19 cellular contexts compared by ENCODE assay signal in genomic region chr6:46935687-46936086, GRCh38. TPM values are rescaled to one million over a fixed set of nuclear protein-coding genes. Genes with fewer than 3 reads are reported as not detected.
A peak's percentile ranks its signal among the peaks of the same experiment; 100 is the strongest.
DNase-seq lines count a peak whose midpoint lies in the region; ATAC-seq, FAIRE-seq and TF ChIP-seq lines count a peak whose summit lies in the region.
"Had no signal": no experiment of that assay in that cellular context is flagged by ENCODE, and none has a peak within 500 bp of the region (broad histone marks: within the 10 kb centered on the region; RNA-seq: fewer than 3 reads in every experiment).

No MANE protein-coding gene starts in this region.

- BruUV-seq in endothelial cell of umbilical vein (replicated peaks; lab: Mats Ljungman, UMichigan): no TSS peak

- TF ChIP-seq EP300 in Ishikawa (IDR thresholded peaks at IDR 0.05; ENCODE audit: borderline replicate concordance): no peak

- no peaks in the 10 kb centered on the region for H4K20me1 ChIP-seq in endothelial cell of umbilical vein (replicated peaks; ENCODE audit: control insufficient read depth, extremely low read depth, insufficient read depth, low read length)

- H3K4me1 Mint-ChIP-seq in activated CD8-positive, alpha-beta memory T cell treated with anti-CD3 and anti-CD28 coated beads, Interleukin-2, amount 10 ng/mL, durations not matched to agents 7 days and 5 days: no peaks in the 10 kb centered on the region
- H3K4me1 Mint-ChIP-seq: activated naive CD8-positive, alpha-beta T cell treated with anti-CD3 and anti-CD28 coated beads, Interleukin-2, amount 10 ng/mL, durations not matched to agents 7 days and 5 days had no signal

- H3K4me3 Mint-ChIP-seq in activated CD8-positive, alpha-beta memory T cell treated with anti-CD3 and anti-CD28 coated beads, Interleukin-2, amount 10 ng/mL, durations not matched to agents 7 days and 5 days: no peak overlapping the region
- H3K4me3 Mint-ChIP-seq: activated CD8-positive, alpha-beta T cell treated with anti-CD3 and anti-CD28 coated beads for 36 hours; activated naive CD8-positive, alpha-beta T cell treated with anti-CD3 and anti-CD28 coated beads, Interleukin-2, amount 10 ng/mL, durations not matched to agents 7 days and 5 days; HFFc6 had no signal

- H3K9ac ChIP-seq in endothelial cell of umbilical vein (replicated peaks; ENCODE audit: extremely low read depth, insufficient read depth, low read length): no peak overlapping the region

- no peaks in the 10 kb centered on the region for H3K9me3 Mint-ChIP-seq in activated CD8-positive, alpha-beta memory T cell treated with anti-CD3 and anti-CD28 coated beads, Interleukin-2, amount 10 ng/mL, durations not matched to agents 7 days and 5 days (ENCODE audit: low read depth)
- H3K9me3 Mint-ChIP-seq: activated CD8-positive, alpha-beta T cell treated with anti-CD3 and anti-CD28 coated beads for 36 hours; activated naive CD8-positive, alpha-beta T cell treated with anti-CD3 and anti-CD28 coated beads, Interleukin-2, amount 10 ng/mL, durations not matched to agents 7 days and 5 days had no signal

- H3K36me3 ChIP-seq in endothelial cell of umbilical vein (ENCODE audit: control insufficient read depth in 2 of 2, extremely low read depth in 1 of 2, insufficient read depth in 2 of 2, low read length in 2 of 2): no peaks in the 10 kb centered on the region
- H3K36me3 ChIP-seq: WERI-Rb-1 had no signal

- ATAC-seq in activated CD8-positive, alpha-beta memory T cell treated with anti-CD3 and anti-CD28 coated beads, Interleukin-2, amount 10 ng/mL, durations not matched to agents 7 days and 5 days: no peak
- no peak for ATAC-seq in HG03025 (IDR thresholded peaks at IDR 0.05; ENCODE audit: low FRiP score, unreplicated experiment)
- ATAC-seq: activated CD8-positive, alpha-beta T cell treated with anti-CD3 and anti-CD28 coated beads for 36 hours had no signal

- H3K27me3 ChIP-seq in endothelial cell of umbilical vein (ENCODE audit: control insufficient read depth in 2 of 2, insufficient read depth in 2 of 2, low read length in 2 of 2): peaks cover 0 to 4% of the 10 kb centered on the region in 2 experiments

- CTCF ChIA-PET in endothelial cell of umbilical vein (lab: Charles Lee): interaction anchor here (0.9 to 2.6 kb wide), 7 partner anchors 11 to 111 kb away, joined by 3 to 14 read pairs (median 5); partner anchors contain the start of gene ADGRF5
- CTCF ChIA-PET in activated CD8-positive, alpha-beta memory T cell treated with anti-CD3 and anti-CD28 coated beads, Interleukin-2, amount 10 ng/mL, durations not matched to agents 7 days and 5 days (lab: Charles Lee): no interaction called here

- H3K27ac Mint-ChIP-seq in activated CD8-positive, alpha-beta memory T cell treated with anti-CD3 and anti-CD28 coated beads, Interleukin-2, amount 10 ng/mL, durations not matched to agents 7 days and 5 days: no peak overlapping the region
- H3K27ac Mint-ChIP-seq: activated CD8-positive, alpha-beta T cell treated with anti-CD3 and anti-CD28 coated beads for 36 hours; activated naive CD8-positive, alpha-beta T cell treated with anti-CD3 and anti-CD28 coated beads, Interleukin-2, amount 10 ng/mL, durations not matched to agents 7 days and 5 days; HFFc6 had no signal

- dilution Hi-C loops in endothelial cell of umbilical vein (cut with MboI; ENCODE audit: extremely low pct_ligation_motif_present, low sequenced_read_pairs): no loop called here

- TF ChIP-seq CTCF in endothelial cell of umbilical vein (IDR thresholded peaks at IDR 0.05; ENCODE audit: extremely low read depth in 1 of 2, insufficient read depth in 1 of 2, low read depth in 1 of 2, low read length in 2 of 2): no peak

- DNase-seq in endothelial cell of umbilical vein (ENCODE audit: low read depth, low spot score) (peak; percentile 85), kidney tubule cell (ENCODE audit: low spot score) (peak; percentile 8), renal cortical epithelial cell (ENCODE audit: low read depth) (peak; percentile 52), NCI-H748 treated with DMSO at 0.1 percent for 48 hours (lab: John Stamatoyannopoulos, UW) (no peak)
- DNase-seq in activated CD8-positive, alpha-beta memory T cell treated with anti-CD3 and anti-CD28 coated beads, Interleukin-2, amount 10 ng/mL, durations not matched to agents 7 days and 5 days: no peak
- no peak for DNase-seq in activated naive CD4-positive, alpha-beta T cell (lab: John Stamatoyannopoulos, UW)
- DNase-seq: activated CD8-positive, alpha-beta T cell treated with anti-CD3 and anti-CD28 coated beads for 36 hours; activated naive CD8-positive, alpha-beta T cell treated with anti-CD3 and anti-CD28 coated beads, Interleukin-2, amount 10 ng/mL, durations not matched to agents 7 days and 5 days; caudate nucleus; effector CD8-positive, alpha-beta T cell; EL; HFFc6; NCI-H1694; NCI-H345; stimulated activated CD4-positive, alpha-beta T cell treated with anti-CD3 and anti-CD28 coated beads, Interleukin-4, amount 100 ng/mL, for 24 hours; WERI-Rb-1 had no signal

- H2AFZ ChIP-seq in endothelial cell of umbilical vein (ENCODE audit: low read depth, low read length): no peak overlapping the region

- H3K27me3 Mint-ChIP-seq in activated CD8-positive, alpha-beta memory T cell treated with anti-CD3 and anti-CD28 coated beads, Interleukin-2, amount 10 ng/mL, durations not matched to agents 7 days and 5 days: no peaks in the 10 kb centered on the region

- no peaks in the 10 kb centered on the region for H3K9me3 ChIP-seq in endothelial cell of umbilical vein (replicated peaks; ENCODE audit: control insufficient read depth, insufficient read depth, low read length)

- TF ChIP-seq RAD21 in Ishikawa (IDR thresholded peaks at IDR 0.05; ENCODE audit: low read depth): no peak

- no peak overlapping the region for H3K4me3 ChIP-seq in endothelial cell of umbilical vein (replicated peaks in 1 of 3; ENCODE audit: insufficient read depth in 1 of 3, low read depth in 1 of 3, low read length in 3 of 3)

- peaks cover 17% of the 10 kb centered on the region for H3K4me1 ChIP-seq in endothelial cell of umbilical vein (ENCODE audit: control insufficient read depth, extremely low read depth, insufficient read depth, low read length)

- peak overlapping the region; percentile 41 for H3K4me2 ChIP-seq in endothelial cell of umbilical vein (ENCODE audit: insufficient read depth, low read length)

- H3K36me3 Mint-ChIP-seq in activated CD8-positive, alpha-beta memory T cell treated with anti-CD3 and anti-CD28 coated beads, Interleukin-2, amount 10 ng/mL, durations not matched to agents 7 days and 5 days: no peaks in the 10 kb centered on the region
- H3K36me3 Mint-ChIP-seq: activated naive CD8-positive, alpha-beta T cell treated with anti-CD3 and anti-CD28 coated beads, Interleukin-2, amount 10 ng/mL, durations not matched to agents 7 days and 5 days had no signal

- no peaks in the 10 kb centered on the region for H3K9me1 ChIP-seq in endothelial cell of umbilical vein (replicated peaks; ENCODE audit: control insufficient read depth, extremely low read depth, insufficient read depth, low read length)

- no peaks in the 10 kb centered on the region for H3K79me2 ChIP-seq in endothelial cell of umbilical vein (ENCODE audit: control insufficient read depth, insufficient read depth, low read length)

- peak; percentile 92 for FAIRE-seq in endothelial cell of umbilical vein (lab: Jason Lieb, UNC)

- H3K27ac ChIP-seq in endothelial cell of umbilical vein (ENCODE audit: insufficient read depth, low read depth, low read length): peak overlapping the region; percentile 3
- H3K27ac ChIP-seq: WERI-Rb-1 had no signal

- intact Hi-C loops in endothelial cell of umbilical vein (cut with micrococcal nuclease): loop anchor here (1.0 to 2.0 kb wide), 6 partner anchors 12 to 86 kb away; no protein-coding TSS in a partner anchor

- POLR2A ChIA-PET in endothelial cell of umbilical vein (lab: Charles Lee): no interaction called here

- peak; percentile 47 for TF ChIP-seq POLR2A in endothelial cell of umbilical vein (IDR thresholded peaks at IDR 0.05; ENCODE audit: low read depth, low read length)

TF ChIP-seq in Ishikawa, 13 proteins besides CTCF, POLR2A, EP300 and RAD21:
- TF ChIP-seq CEBPB (IDR thresholded peaks at IDR 0.05) (0 out of 2 replicates have a peak, but pooled peaks have one; percentile 22), TEAD4 (IDR thresholded peaks at IDR 0.05) (peak; percentile 63), CREB1 (IDR thresholded peaks at IDR 0.05; ENCODE audit: low read depth) (no peak)

TF ChIP-seq in endothelial cell of umbilical vein, 7 proteins besides CTCF, POLR2A, EP300 and RAD21:
- TF ChIP-seq GATA2 (IDR thresholded peaks at IDR 0.05; ENCODE audit: insufficient read depth, insufficient read length, low read depth, low read length) (peak; percentile 85), MAX (IDR thresholded peaks at IDR 0.05; ENCODE audit: insufficient read depth, insufficient read length) (no peak), EZH2 (IDR thresholded peaks at IDR 0.05; ENCODE audit: borderline replicate concordance, low read depth, low read length, severe bottlenecking) (no peak), POLR2AphosphoS5 (IDR thresholded peaks at IDR 0.05; ENCODE audit: insufficient read depth, low read depth, low read length) (peak; percentile 90), FOS (IDR thresholded peaks at IDR 0.05; ENCODE audit: borderline replicate concordance, insufficient read depth, low read length) (peak; percentile 57), MYC (IDR thresholded peaks at IDR 0.05; ENCODE audit: low read depth, low read length) (peak; percentile 48), JUN (IDR thresholded peaks at IDR 0.05; ENCODE audit: borderline replicate concordance, insufficient read depth, insufficient read length, low read depth) (peak; percentile 48)

RNA-seq across cellular contexts. Expression of gene ADGRF5, which starts 13.9 kb away (rescaled TPM):
- total RNA-seq in endothelial cell of umbilical vein (37.9 and 50.0 TPM in 2 replicates), renal cortical epithelial cell (0.17 and 0.70 TPM in 2 replicates)
- 21.9 and 26.3 TPM in 2 replicates for polyA plus RNA-seq in endothelial cell of umbilical vein
- 13.6 and 14.3 TPM in 2 replicates for polyA plus RNA-seq in endothelial cell of umbilical vein (2011; cell fraction: cytosol; rRNA removed)
- polyA plus RNA-seq in endothelial cell of umbilical vein (2011; cell fraction: nucleus; rRNA removed): 31.1 and 36.8 TPM in 2 replicates
- 9.0 and 17.2 TPM in 2 replicates for polyA plus RNA-seq in endothelial cell of umbilical vein (2012)
- polyA minus RNA-seq in endothelial cell of umbilical vein: 61.0 and 65.4 TPM in 2 replicates
- polyA minus RNA-seq in endothelial cell of umbilical vein (2011; cell fraction: cytosol; rRNA and poly(A)+ RNA removed): not detected
- polyA minus RNA-seq in endothelial cell of umbilical vein (2011; cell fraction: nucleus; rRNA and poly(A)+ RNA removed): 37.1 and 55.8 TPM in 2 replicates
- total RNA-seq in activated CD8-positive, alpha-beta memory T cell treated with anti-CD3 and anti-CD28 coated beads, Interleukin-2, amount 10 ng/mL, durations not matched to agents 7 days and 5 days: not detected
- total RNA-seq: activated CD8-positive, alpha-beta T cell treated with anti-CD3 and anti-CD28 coated beads for 36 hours; activated naive CD8-positive, alpha-beta T cell treated with anti-CD3 and anti-CD28 coated beads, Interleukin-2, amount 10 ng/mL, durations not matched to agents 7 days and 5 days; T-helper 1 cell treated with Interleukin-12 subunit alpha and Interleukin-12 subunit beta and Interleukin-4 antibody, amounts not matched to agents 30 ng/mL and 1 ng/mL, for 36 hours had no signal

Comparison
In these comparisons a context has a peak if more than half of its experiments do, and no peak if none do; other contexts are left out.
1. DNase-seq: peak in endothelial cell of umbilical vein (single experiment), kidney tubule cell (single experiment) and renal cortical epithelial cell (single experiment); none in activated CD8-positive, alpha-beta memory T cell treated with anti-CD3 and anti-CD28 coated beads, Interleukin-2, amount 10 ng/mL, durations not matched to agents 7 days and 5 days (single experiment), NCI-H748 treated with DMSO at 0.1 percent for 48 hours (single experiment) and activated naive CD4-positive, alpha-beta T cell (0 of 4).
2. RNA of gene ADGRF5, which starts 13.9 kb away (total RNA-seq): 37.9 to 50.0 TPM in endothelial cell of umbilical vein; 0.17 to 0.70 TPM in renal cortical epithelial cell and not detected in activated CD8-positive, alpha-beta memory T cell treated with anti-CD3 and anti-CD28 coated beads, Interleukin-2, amount 10 ng/mL, durations not matched to agents 7 days and 5 days; every median in the first group is over 10 times any median in the second.